ENCODE assay signal across 1 cellular context in the genomic region with DNA sequence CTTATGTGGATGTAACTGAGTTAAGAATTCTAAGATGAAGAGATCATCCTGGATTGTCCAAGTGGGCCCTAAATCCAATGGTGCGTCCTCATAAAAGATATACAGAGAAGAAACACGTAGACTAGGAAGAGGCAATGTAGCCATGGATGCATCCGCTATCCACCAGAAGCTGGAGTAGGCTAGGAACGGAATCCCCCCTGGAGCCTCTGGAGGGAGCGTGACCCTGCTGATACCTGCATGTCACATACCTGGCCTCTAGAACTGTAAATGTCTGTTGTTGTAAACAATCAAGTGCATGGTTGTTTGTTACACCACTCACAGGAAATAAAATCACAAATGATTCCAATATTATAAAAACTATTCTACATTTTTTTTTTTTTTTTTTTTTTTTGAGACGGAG.
TF ChIP-seq lines count a peak whose summit lies in the region.

No MANE protein-coding gene starts in this region.

TF ChIP-seq in GM23338, 12 proteins besides CTCF, POLR2A, EP300 and RAD21:
- TF ChIP-seq, protein P1, sequence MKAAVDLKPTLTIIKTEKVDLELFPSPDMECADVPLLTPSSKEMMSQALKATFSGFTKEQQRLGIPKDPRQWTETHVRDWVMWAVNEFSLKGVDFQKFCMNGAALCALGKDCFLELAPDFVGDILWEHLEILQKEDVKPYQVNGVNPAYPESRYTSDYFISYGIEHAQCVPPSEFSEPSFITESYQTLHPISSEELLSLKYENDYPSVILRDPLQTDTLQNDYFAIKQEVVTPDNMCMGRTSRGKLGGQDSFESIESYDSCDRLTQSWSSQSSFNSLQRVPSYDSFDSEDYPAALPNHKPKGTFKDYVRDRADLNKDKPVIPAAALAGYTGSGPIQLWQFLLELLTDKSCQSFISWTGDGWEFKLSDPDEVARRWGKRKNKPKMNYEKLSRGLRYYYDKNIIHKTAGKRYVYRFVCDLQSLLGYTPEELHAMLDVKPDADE (IDR thresholded peaks at IDR 0.05): no peak
- TF ChIP-seq STAT1 (IDR thresholded peaks at IDR 0.05; ENCODE audit: unreplicated experiment) (no peak), EZH2 (IDR thresholded peaks at IDR 0.05; ENCODE audit: low read depth, unreplicated experiment) (no peak), POLR2AphosphoS5 (IDR thresholded peaks at IDR 0.05; ENCODE audit: low read depth) (no peak), JUNB (IDR thresholded peaks at IDR 0.05; ENCODE audit: unreplicated experiment) (no peak), ZNF114 (CRISPR knock-in tag; IDR thresholded peaks at IDR 0.05) (no peak), NANOG (IDR thresholded peaks at IDR 0.05; ENCODE audit: borderline replicate concordance) (no peak)
- TF ChIP-seq, protein P2, sequence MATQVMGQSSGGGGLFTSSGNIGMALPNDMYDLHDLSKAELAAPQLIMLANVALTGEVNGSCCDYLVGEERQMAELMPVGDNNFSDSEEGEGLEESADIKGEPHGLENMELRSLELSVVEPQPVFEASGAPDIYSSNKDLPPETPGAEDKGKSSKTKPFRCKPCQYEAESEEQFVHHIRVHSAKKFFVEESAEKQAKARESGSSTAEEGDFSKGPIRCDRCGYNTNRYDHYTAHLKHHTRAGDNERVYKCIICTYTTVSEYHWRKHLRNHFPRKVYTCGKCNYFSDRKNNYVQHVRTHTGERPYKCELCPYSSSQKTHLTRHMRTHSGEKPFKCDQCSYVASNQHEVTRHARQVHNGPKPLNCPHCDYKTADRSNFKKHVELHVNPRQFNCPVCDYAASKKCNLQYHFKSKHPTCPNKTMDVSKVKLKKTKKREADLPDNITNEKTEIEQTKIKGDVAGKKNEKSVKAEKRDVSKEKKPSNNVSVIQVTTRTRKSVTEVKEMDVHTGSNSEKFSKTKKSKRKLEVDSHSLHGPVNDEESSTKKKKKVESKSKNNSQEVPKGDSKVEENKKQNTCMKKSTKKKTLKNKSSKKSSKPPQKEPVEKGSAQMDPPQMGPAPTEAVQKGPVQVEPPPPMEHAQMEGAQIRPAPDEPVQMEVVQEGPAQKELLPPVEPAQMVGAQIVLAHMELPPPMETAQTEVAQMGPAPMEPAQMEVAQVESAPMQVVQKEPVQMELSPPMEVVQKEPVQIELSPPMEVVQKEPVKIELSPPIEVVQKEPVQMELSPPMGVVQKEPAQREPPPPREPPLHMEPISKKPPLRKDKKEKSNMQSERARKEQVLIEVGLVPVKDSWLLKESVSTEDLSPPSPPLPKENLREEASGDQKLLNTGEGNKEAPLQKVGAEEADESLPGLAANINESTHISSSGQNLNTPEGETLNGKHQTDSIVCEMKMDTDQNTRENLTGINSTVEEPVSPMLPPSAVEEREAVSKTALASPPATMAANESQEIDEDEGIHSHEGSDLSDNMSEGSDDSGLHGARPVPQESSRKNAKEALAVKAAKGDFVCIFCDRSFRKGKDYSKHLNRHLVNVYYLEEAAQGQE (IDR thresholded peaks at IDR 0.05; ENCODE audit: unreplicated experiment): no peak
